Comparison of ENCODE assay signal across 20 cellular contexts in genomic region chr1:81111818-81112217, GRCh38.
DNase-seq lines count a peak whose midpoint lies in the region; FAIRE-seq and TF ChIP-seq lines count a peak whose summit lies in the region.
"Had no signal": no experiment of that assay in that cellular context is flagged by ENCODE, and none has a peak within 500 bp of the region (broad histone marks: within the 10 kb centered on the region; RNA-seq: fewer than 3 reads in every experiment).

No MANE protein-coding gene starts in this region.

- no CpG with 5 or more reads among the region's 2 CpGs for WGBS in mesendoderm (ENCODE audit: extremely low coverage, insufficient coverage, low lambda C conversion rate)
- WGBS in lower leg skin, 2 donors, result 73 to 79% methylated on average over 2 of the region's 2 CpGs

- H3K9me1 ChIP-seq in endothelial cell of umbilical vein (replicated peaks; ENCODE audit: control insufficient read depth, extremely low read depth, insufficient read depth, low read length), result no peaks in the 10 kb centered on the region

- H3K4me2 ChIP-seq in endothelial cell of umbilical vein (ENCODE audit: insufficient read depth, low read length) (no peak overlapping the region), mesendoderm (ENCODE audit: low read length) (no peak overlapping the region)

- H3K9ac ChIP-seq in endothelial cell of umbilical vein (replicated peaks; ENCODE audit: extremely low read depth, insufficient read depth, low read length), result no peak overlapping the region
- no peak overlapping the region for H3K9ac ChIP-seq in mesendoderm (ENCODE audit: low read length)
- H3K9ac ChIP-seq in kidney (ENCODE audit: low read length in 2 of 2), result no peak overlapping the region

- H4K20me1 ChIP-seq in endothelial cell of umbilical vein (replicated peaks; ENCODE audit: control insufficient read depth, extremely low read depth, insufficient read depth, low read length), result no peaks in the 10 kb centered on the region

- H2AFZ ChIP-seq in endothelial cell of umbilical vein (ENCODE audit: low read depth, low read length), result peak overlapping the region; percentile 37

- intact Hi-C loops in endothelial cell of umbilical vein (cut with micrococcal nuclease), result no loop called here
- intact Hi-C loops in kidney (cut with DNase I), result no loop called here
- intact Hi-C loops in lower leg skin (cut with DNase I; ENCODE audit: low total_unique reads), result no loop called here

- no peak overlapping the region for H4K8ac ChIP-seq in mesendoderm (ENCODE audit: low read depth, low read length)

- H3K9me3 ChIP-seq in endothelial cell of umbilical vein (replicated peaks; ENCODE audit: control insufficient read depth, insufficient read depth, low read length), result no peaks in the 10 kb centered on the region
- H3K9me3 ChIP-seq in kidney (ENCODE audit: control insufficient read depth in 1 of 2, low read length in 2 of 2), result no peaks in the 10 kb centered on the region
- H3K9me3 ChIP-seq: MG63, Peyer's patch, suprapubic skin had no signal

- TF ChIP-seq POLR2A in endothelial cell of umbilical vein (IDR thresholded peaks at IDR 0.05; ENCODE audit: low read depth, low read length) (no peak), lower leg skin (IDR thresholded peaks at IDR 0.05) (no peak)

- H2BK5ac ChIP-seq in mesendoderm (ENCODE audit: low read length), result no peak overlapping the region

- no peak overlapping the region for H3K18ac ChIP-seq in mesendoderm (ENCODE audit: low read length)

- TF ChIP-seq CTCF in endothelial cell of umbilical vein (IDR thresholded peaks at IDR 0.05; ENCODE audit: extremely low read depth in 1 of 2, insufficient read depth in 1 of 2, low read depth in 1 of 2, low read length in 2 of 2) (no peak), kidney (IDR thresholded peaks at IDR 0.05; ENCODE audit: borderline replicate concordance, extremely low read depth, insufficient read depth) (no peak), lower leg skin (IDR thresholded peaks at IDR 0.05) (no peak)

- H4K5ac ChIP-seq in mesendoderm (ENCODE audit: low read length), result no peak overlapping the region

- H3K27me3 ChIP-seq in endothelial cell of umbilical vein (ENCODE audit: control insufficient read depth in 2 of 2, insufficient read depth in 2 of 2, low read length in 2 of 2) (no peaks in the 10 kb centered on the region), mesendoderm (ENCODE audit: insufficient read depth, low read length, poor library complexity) (no peaks in the 10 kb centered on the region)
- H3K27me3 ChIP-seq: MG63, Peyer's patch, suprapubic skin had no signal

- CTCF ChIA-PET in endothelial cell of umbilical vein (lab: Charles Lee), result interaction anchor here (0.8 to 1.2 kb wide), 3 partner anchors 10 to 83 kb away, joined by 3 to 4 read pairs (median 3); no protein-coding TSS in a partner anchor

- dilution Hi-C loops in endothelial cell of umbilical vein (cut with MboI; ENCODE audit: extremely low pct_ligation_motif_present, low sequenced_read_pairs), result no loop called here

- no peak overlapping the region for H3K4ac ChIP-seq in mesendoderm (ENCODE audit: low read depth, low read length)

- no peaks in the 10 kb centered on the region for H3K79me1 ChIP-seq in mesendoderm (ENCODE audit: low read length)

- no TSS peak for BruUV-seq in endothelial cell of umbilical vein (replicated peaks; lab: Mats Ljungman, UMichigan)

- peak; percentile 42 for DNase-seq in EL
- peak; percentile 82 for DNase-seq in NCI-H226
- peak; percentile 44 for DNase-seq in endothelial cell of umbilical vein (ENCODE audit: low read depth, low spot score)
- DNase-seq in mesendoderm, result no peak
- no peak for DNase-seq in kidney
- no peak for DNase-seq in lower leg skin (ENCODE audit: low spot score in 2 of 2)
- DNase-seq in activated CD8-positive, alpha-beta memory T cell treated with anti-CD3 and anti-CD28 coated beads for 24 hours, result no peak
- DNase-seq in AML-193 (lab: John Stamatoyannopoulos, UW), result no peak
- DNase-seq: activated B cell treated with CpG ODN at 0.5 μM for 24 hours; activated CD8-positive, alpha-beta memory T cell treated with anti-CD3 and anti-CD28 coated beads, Interleukin-2, amount 50 U/mL, for 4 hours; activated naive CD4-positive, alpha-beta T cell; C1 segment of cervical spinal cord; DMS53; MG63; NCI-H2081; NCI-H69; Peyer's patch; stimulated activated CD4-positive, alpha-beta T cell treated with anti-CD3 and anti-CD28 coated beads, Interleukin-2, amount 100 ng/mL, for 24 hours had no signal

- H3K4me3 ChIP-seq in endothelial cell of umbilical vein (replicated peaks in 1 of 3; ENCODE audit: insufficient read depth in 1 of 3, low read depth in 1 of 3, low read length in 3 of 3) (no peak overlapping the region), mesendoderm (ENCODE audit: low read length) (no peak overlapping the region), kidney (ENCODE audit: low read length in 2 of 2) (no peak overlapping the region), lower leg skin (ENCODE audit: low read depth, poor library complexity, severe bottlenecking) (no peak overlapping the region)
- H3K4me3 ChIP-seq: MG63, Peyer's patch, suprapubic skin had no signal

- peaks cover 2% of the 10 kb centered on the region for H3K4me1 ChIP-seq in endothelial cell of umbilical vein (ENCODE audit: control insufficient read depth, extremely low read depth, insufficient read depth, low read length)
- H3K4me1 ChIP-seq in mesendoderm (ENCODE audit: control insufficient read depth, low read depth, low read length), result no peaks in the 10 kb centered on the region
- H3K4me1 ChIP-seq in kidney (ENCODE audit: control insufficient read depth in 1 of 2, insufficient read depth in 1 of 2, low read depth in 1 of 2, low read length in 2 of 2), result no peaks in the 10 kb centered on the region
- H3K4me1 ChIP-seq: Peyer's patch, suprapubic skin had no signal

- FAIRE-seq in endothelial cell of umbilical vein (lab: Jason Lieb, UNC) (peak; percentile 73), kidney (lab: Jason Lieb, UNC) (no peak)
- FAIRE-seq: frontal cortex had no signal

- POLR2A ChIA-PET in endothelial cell of umbilical vein (lab: Charles Lee), result no interaction called here

- H3K56ac ChIP-seq in mesendoderm (ENCODE audit: low read length), result no peak overlapping the region

- H2BK120ac ChIP-seq in mesendoderm (ENCODE audit: low read depth, low read length), result no peak overlapping the region

- H3K36me3 ChIP-seq in endothelial cell of umbilical vein (ENCODE audit: control insufficient read depth in 2 of 2, extremely low read depth in 1 of 2, insufficient read depth in 2 of 2, low read length in 2 of 2) (no peaks in the 10 kb centered on the region), mesendoderm (ENCODE audit: control insufficient read depth, insufficient read depth, low read length) (no peaks in the 10 kb centered on the region), kidney (ENCODE audit: control insufficient read depth in 1 of 2, insufficient read depth in 2 of 2, low read length in 2 of 2) (no peaks in the 10 kb centered on the region)
- H3K36me3 ChIP-seq: MG63, Peyer's patch, suprapubic skin had no signal

- H3K27ac ChIP-seq in endothelial cell of umbilical vein (ENCODE audit: insufficient read depth, low read depth, low read length) (no peak overlapping the region), mesendoderm (ENCODE audit: low read depth, low read length) (no peak overlapping the region), kidney (ENCODE audit: low read depth in 2 of 2, low read length in 2 of 2) (no peak overlapping the region)
- H3K27ac ChIP-seq: Peyer's patch, suprapubic skin had no signal

- H3K79me2 ChIP-seq in endothelial cell of umbilical vein (ENCODE audit: control insufficient read depth, insufficient read depth, low read length) (no peaks in the 10 kb centered on the region), mesendoderm (ENCODE audit: control insufficient read depth, insufficient read depth, low read length) (no peaks in the 10 kb centered on the region)

- H2BK15ac ChIP-seq in mesendoderm (replicated peaks; ENCODE audit: low read depth), result peak overlapping the region; percentile 85

- H2AK5ac ChIP-seq in mesendoderm (ENCODE audit: low read length), result no peak overlapping the region

- H3K23ac ChIP-seq in mesendoderm (ENCODE audit: low read length), result no peak overlapping the region

TF ChIP-seq in endothelial cell of umbilical vein, 7 proteins besides CTCF, POLR2A, EP300 and RAD21:
- TF ChIP-seq POLR2AphosphoS5 (IDR thresholded peaks at IDR 0.05; ENCODE audit: insufficient read depth, low read depth, low read length) (no peak), FOS (IDR thresholded peaks at IDR 0.05; ENCODE audit: borderline replicate concordance, insufficient read depth, low read length) (peak; percentile 75), MAX (IDR thresholded peaks at IDR 0.05; ENCODE audit: insufficient read depth, insufficient read length) (no peak), EZH2 (IDR thresholded peaks at IDR 0.05; ENCODE audit: borderline replicate concordance, low read depth, low read length, severe bottlenecking) (no peak), GATA2 (IDR thresholded peaks at IDR 0.05; ENCODE audit: insufficient read depth, insufficient read length, low read depth, low read length) (no peak), JUN (IDR thresholded peaks at IDR 0.05; ENCODE audit: borderline replicate concordance, insufficient read depth, insufficient read length, low read depth) (no peak)

Comparison
In these comparisons a context has a peak if more than half of its experiments do, and no peak if none do; other contexts are left out.
1. DNase-seq: peak in EL (single experiment), NCI-H226 (single experiment) and endothelial cell of umbilical vein (single experiment); none in mesendoderm (single experiment), kidney (single experiment), lower leg skin (0 of 2), activated CD8-positive, alpha-beta memory T cell treated with anti-CD3 and anti-CD28 coated beads for 24 hours (single experiment) and AML-193 (0 of 2).